8 cellular contexts compared by ENCODE assay signal in the genomic region with DNA sequence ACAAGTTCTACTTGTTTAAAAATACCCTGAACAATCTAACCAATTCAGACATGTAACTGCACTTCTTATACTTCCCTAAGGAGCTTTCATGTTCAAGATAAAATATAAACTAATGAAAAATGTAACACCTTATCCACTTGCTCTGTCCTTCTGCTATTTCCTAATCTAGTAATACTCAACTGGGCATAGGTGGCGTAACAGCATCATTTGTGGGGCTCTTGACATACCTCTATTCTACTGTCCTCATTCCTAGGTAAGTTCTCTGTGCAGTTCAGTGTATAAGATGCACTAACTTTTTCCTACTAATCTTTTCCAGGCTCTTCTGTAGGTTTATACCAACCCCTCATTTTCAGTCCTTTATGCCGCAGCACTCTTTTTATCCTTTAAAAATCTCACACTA. TPM values are rescaled to one million over a fixed set of nuclear protein-coding genes. Genes with fewer than 3 reads are reported as not detected.
A peak's percentile ranks its signal among the peaks of the same experiment; 100 is the strongest.
DNase-seq lines count a peak whose midpoint lies in the region; ATAC-seq, FAIRE-seq and TF ChIP-seq lines count a peak whose summit lies in the region.

No MANE protein-coding gene starts in this region.

- no peak for FAIRE-seq in GM12891 (lab: Jason Lieb, UNC)

- ATAC-seq in GM18867 (IDR thresholded peaks at IDR 0.05; ENCODE audit: unreplicated experiment), result peak; percentile 39

- DNase-seq in D341Med (ENCODE audit: low spot score) (peak; percentile 38), RKO (ENCODE audit: low spot score) (peak; percentile 31), iPS-NIHi7 (ENCODE audit: extremely low spot score) (peak; percentile 25), GM12891 (ENCODE audit: insufficient read length, low spot score) (no peak), NCI-H1105 treated with DMSO at 0.1 percent for 48 hours (lab: John Stamatoyannopoulos, UW) (no peak)
- no peak for DNase-seq in activated effector memory CD4-positive, alpha-beta T cell treated with anti-CD3 and anti-CD28 coated beads, Interleukin-2, amount 50 U/mL, for 16 hours
- DNase-seq in activated T-cell treated with anti-CD3 and anti-CD28 coated beads, Interleukin-2, amount 50 U/mL, for 48 hours, result no peak

- no peak for TF ChIP-seq POLR2A in GM12891 (IDR thresholded peaks at IDR 0.05; ENCODE audit: low read depth, low read length)

TF ChIP-seq in GM12891, 5 proteins besides CTCF, POLR2A, EP300 and RAD21:
- no peak for TF ChIP-seq TAF1 (IDR thresholded peaks at IDR 0.05; ENCODE audit: low read depth, low read length)
- no peak for TF ChIP-seq SPI1 (IDR thresholded peaks at IDR 0.05; ENCODE audit: low read depth, low read length)
- no peak for TF ChIP-seq POU2F2 (IDR thresholded peaks at IDR 0.05; ENCODE audit: low read depth, low read length)
- no peak for TF ChIP-seq PAX5 (IDR thresholded peaks at IDR 0.05; ENCODE audit: insufficient read depth, low read length, severe bottlenecking)
- TF ChIP-seq POLR2AphosphoS5 (IDR thresholded peaks at IDR 0.05; ENCODE audit: low read depth, low read length), result no peak

RNA-seq across cellular contexts. Expression of a gene that starts 36.7 kb away (rescaled TPM):
- 28.1 TPM for polyA plus RNA-seq in GM12891 (2012; ENCODE audit: low read depth, missing spikeins)

RNA-seq across cellular contexts. Expression of a gene that starts 56.5 kb away (rescaled TPM):
- polyA plus RNA-seq in GM12891 (2012; ENCODE audit: low read depth, missing spikeins), result 1.7 TPM

RNA-seq across cellular contexts. Expression of a gene that starts 56.5 kb away (rescaled TPM):
- 17.9 TPM for polyA plus RNA-seq in GM12891 (2012; ENCODE audit: low read depth, missing spikeins)

RNA-seq across cellular contexts. Expression of a gene that starts 56.6 kb away (rescaled TPM):
- 42.6 TPM for polyA plus RNA-seq in GM12891 (2012; ENCODE audit: low read depth, missing spikeins)

Comparison
In these comparisons a context has a peak if more than half of its experiments do, and no peak if none do; other contexts are left out.
1. DNase-seq: peak in D341Med (single experiment), RKO (single experiment) and iPS-NIHi7 (single experiment); none in activated effector memory CD4-positive, alpha-beta T cell treated with anti-CD3 and anti-CD28 coated beads, Interleukin-2, amount 50 U/mL, for 16 hours (single experiment), activated T-cell treated with anti-CD3 and anti-CD28 coated beads, Interleukin-2, amount 50 U/mL, for 48 hours (0 of 2), GM12891 (single experiment) and NCI-H1105 treated with DMSO at 0.1 percent for 48 hours (single experiment).